In genomic region chr15:73851679-73852078, GRCh38 we compare ENCODE assay signal across 9 cellular contexts. TPM values are rescaled to one million over a fixed set of nuclear protein-coding genes. Genes with fewer than 3 reads are reported as not detected.
DNase-seq lines count a peak whose midpoint lies in the region; ATAC-seq and TF ChIP-seq lines count a peak whose summit lies in the region.
"Had no signal": no experiment of that assay in that cellular context is flagged by ENCODE, and none has a peak within 500 bp of the region (broad histone marks: within the 10 kb centered on the region; RNA-seq: fewer than 3 reads in every experiment).

No MANE protein-coding gene starts in this region.

- H3K4me3 ChIP-seq in H7 (ENCODE audit: insufficient read depth, low read depth, low read length) (no peak overlapping the region), RWPE2 (ENCODE audit: severe bottlenecking) (no peak overlapping the region), brain microvascular endothelial cell (ENCODE audit: low read depth, low read length) (no peak overlapping the region)
- H3K4me3 ChIP-seq: lung had no signal

- H3K4me1 ChIP-seq in RWPE2 (ENCODE audit: insufficient read depth, poor library complexity, severe bottlenecking): no peaks in the 10 kb centered on the region

- H3K9me3 ChIP-seq in RWPE2 (ENCODE audit: severe bottlenecking): no peaks in the 10 kb centered on the region

- H3K27ac Mint-ChIP-seq in neural crest cell (ENCODE audit: unreplicated experiment): no peak overlapping the region
- no peak overlapping the region for H3K27ac Mint-ChIP-seq in glutamatergic neuron (ENCODE audit: unreplicated experiment)

- in situ Hi-C loops in brain microvascular endothelial cell (cut with HindIII; ENCODE audit: low pct_ligation_motif_present, low sequenced_read_pairs): no loop called here

- H3K9me3 Mint-ChIP-seq in neural crest cell (no peaks in the 10 kb centered on the region), glutamatergic neuron (ENCODE audit: unreplicated experiment) (no peaks in the 10 kb centered on the region)

- ATAC-seq in RWPE2 (ENCODE audit: low read depth): peak; percentile 59; the same call in 2 of the 3 replicates
- ATAC-seq in HG02678 (IDR thresholded peaks at IDR 0.05; ENCODE audit: unreplicated experiment): no peak
- no peak for ATAC-seq in GM19328 (IDR thresholded peaks at IDR 0.05; ENCODE audit: unreplicated experiment)
- ATAC-seq: Panc1 had no signal

- peaks cover 65% of the 10 kb centered on the region for H3K27me3 Mint-ChIP-seq in neural crest cell (ENCODE audit: low read depth)
- peaks cover 10% of the 10 kb centered on the region for H3K27me3 Mint-ChIP-seq in glutamatergic neuron (ENCODE audit: unreplicated experiment)

- H3K36me3 ChIP-seq in H7 (replicated peaks; ENCODE audit: control insufficient read depth, insufficient read depth, low read length) (no peaks in the 10 kb centered on the region), RWPE2 (ENCODE audit: low read depth) (no peaks in the 10 kb centered on the region), brain microvascular endothelial cell (replicated peaks) (no peaks in the 10 kb centered on the region)

- H3K27me3 ChIP-seq in H7 (ENCODE audit: control insufficient read depth, insufficient read depth, low read length) (no peaks in the 10 kb centered on the region), RWPE2 (ENCODE audit: insufficient read depth, poor library complexity, severe bottlenecking) (no peaks in the 10 kb centered on the region), brain microvascular endothelial cell (replicated peaks) (peaks cover 8% of the 10 kb centered on the region)

- H3K4me1 Mint-ChIP-seq in neural crest cell (no peaks in the 10 kb centered on the region), glutamatergic neuron (ENCODE audit: low read depth, unreplicated experiment) (peaks cover 10% of the 10 kb centered on the region)

- TF ChIP-seq CTCF in RWPE2 (IDR thresholded peaks at IDR 0.05; ENCODE audit: poor library complexity, severe bottlenecking) (no peak), brain microvascular endothelial cell (IDR thresholded peaks at IDR 0.05; ENCODE audit: low read depth, low read length, missing control alignments) (no peak), neural crest cell (conservative IDR thresholded peaks at IDR 0.05) (no peak), glutamatergic neuron (IDR thresholded peaks at IDR 0.05; ENCODE audit: partially characterized antibody, unreplicated experiment) (no peak)

- H3K36me3 Mint-ChIP-seq in neural crest cell (ENCODE audit: low read depth) (no peaks in the 10 kb centered on the region), glutamatergic neuron (ENCODE audit: unreplicated experiment) (no peaks in the 10 kb centered on the region)

- peak; percentile 82 for DNase-seq in H7
- DNase-seq in RWPE2 (ENCODE audit: low spot score): peak; percentile 75
- peak; percentile 46 for DNase-seq in brain microvascular endothelial cell
- DNase-seq in neural crest cell (ENCODE audit: low read depth, low spot score): peak; percentile 69
- DNase-seq in glutamatergic neuron: no peak

- H3K27ac ChIP-seq in RWPE2 (ENCODE audit: poor library complexity, severe bottlenecking): no peak overlapping the region
- no peak overlapping the region for H3K27ac ChIP-seq in brain microvascular endothelial cell

- H3K4me3 Mint-ChIP-seq in neural crest cell: no peak overlapping the region
- no peak overlapping the region for H3K4me3 Mint-ChIP-seq in glutamatergic neuron (ENCODE audit: unreplicated experiment)

RNA-seq across cellular contexts. Expression of gene TBC1D21, which starts 21.7 kb away (rescaled TPM):
- total RNA-seq in H7 (2014; rRNA removed; shearing (Covaris generic)): not detected in 2 replicates
- not detected in 2 replicates for total RNA-seq in neural crest cell
- total RNA-seq in glutamatergic neuron (ENCODE audit: unreplicated experiment): not detected
- total RNA-seq: lung had no signal
